In genomic region chr5:179131886-179132585, GRCh38 we compare ENCODE assay signal across 1 cellular context.
TF ChIP-seq lines count a peak whose summit lies in the region.

No MANE protein-coding gene starts in this region.

TF ChIP-seq in WTC11, 78 proteins besides CTCF, POLR2A, EP300 and RAD21 (continued from another document):
- no peak for TF ChIP-seq AR (CRISPR knock-in tag; IDR thresholded peaks at IDR 0.05)
- TF ChIP-seq OVOL2 (CRISPR knock-in tag; IDR thresholded peaks at IDR 0.05; ENCODE audit: borderline replicate concordance), result no peak
- no peak for TF ChIP-seq TEAD4 (CRISPR knock-in tag; IDR thresholded peaks at IDR 0.05)
